In the genomic region with DNA sequence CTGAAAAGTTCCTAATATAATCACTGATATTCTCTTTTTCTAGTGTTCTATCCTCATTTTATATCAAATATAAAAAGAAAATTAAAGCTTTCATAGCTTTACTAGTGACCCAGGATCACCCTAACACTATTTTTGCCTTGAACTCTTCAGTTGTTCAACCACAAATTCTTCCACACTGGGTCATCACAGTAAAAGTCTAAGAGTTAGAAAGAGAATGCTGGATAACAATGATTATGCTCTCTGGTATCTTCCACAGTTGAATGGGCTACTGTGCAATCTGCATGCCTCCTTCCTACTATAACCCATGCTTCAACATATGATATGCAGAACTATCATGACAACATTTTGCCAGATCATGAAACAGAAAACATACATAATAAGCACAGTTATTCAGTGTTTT, we compare ENCODE assay signal across 15 cellular contexts.
DNase-seq lines count a peak whose midpoint lies in the region.
"Had no signal": no experiment of that assay in that cellular context is flagged by ENCODE, and none has a peak within 500 bp of the region (broad histone marks: within the 10 kb centered on the region; RNA-seq: fewer than 3 reads in every experiment).

No MANE protein-coding gene starts in this region.

- DNase-seq in ACHN: peak; percentile 92
- DNase-seq in HS-5 (ENCODE audit: low read depth): peak; percentile 26
- peak; percentile 46 for DNase-seq in astrocyte of the hippocampus (ENCODE audit: low read depth, low spot score)
- peak; percentile 62 for DNase-seq in hepatic stellate cell (ENCODE audit: low spot score)
- no peak for DNase-seq in activated T-cell treated with anti-CD3 and anti-CD28 coated beads for 4 hours
- no peak for DNase-seq in GDM1 (lab: John Stamatoyannopoulos, UW)
- DNase-seq in NCI-H526 (lab: John Stamatoyannopoulos, UW): no peak
- no peak for DNase-seq in NCI-H446 (lab: John Stamatoyannopoulos, UW)
- DNase-seq: activated CD4-positive, alpha-beta memory T cell treated with anti-CD3 and anti-CD28 coated beads for 36 hours; activated effector memory CD4-positive, alpha-beta T cell treated with anti-CD3 and anti-CD28 coated beads, Interleukin-2, amount 50 U/mL, for 16 hours; DMS79; OCI-M1; retina; T-helper 9 cell; upper lobe of right lung had no signal

- in situ Hi-C loops in ACHN (cut with HindIII; ENCODE audit: low pct_ligation_motif_present, low pct_unique_long_range_greater_than_20kb, low sequenced_read_pairs): no loop called here

Comparison
In these comparisons a context has a peak if more than half of its experiments do, and no peak if none do; other contexts are left out.
1. DNase-seq: peak in ACHN (single experiment), HS-5 (single experiment), astrocyte of the hippocampus (single experiment) and hepatic stellate cell (single experiment); none in activated T-cell treated with anti-CD3 and anti-CD28 coated beads for 4 hours (single experiment), GDM1 (single experiment), NCI-H526 (0 of 2) and NCI-H446 (0 of 2).